ENCODE assay signal across 17 cellular contexts in genomic region chr11:85541683-85542082, GRCh38.
A peak's percentile ranks its signal among the peaks of the same experiment; 100 is the strongest.
DNase-seq lines count a peak whose midpoint lies in the region; ATAC-seq, FAIRE-seq and TF ChIP-seq lines count a peak whose summit lies in the region.
"Had no signal": no experiment of that assay in that cellular context is flagged by ENCODE, and none has a peak within 500 bp of the region (broad histone marks: within the 10 kb centered on the region; RNA-seq: fewer than 3 reads in every experiment).

No MANE protein-coding gene starts in this region.

- H3K79me2 ChIP-seq in neural progenitor cell (ENCODE audit: low read depth): no peaks in the 10 kb centered on the region

- H3K4me2 ChIP-seq in neural progenitor cell: no peak overlapping the region
- H3K4me2 ChIP-seq: BLaER1 treated with 17β-estradiol and CSF1 and Interleukin-3, amounts not matched to agents 10 nM and 100 nM had no signal

- CTCF ChIA-PET in A673 (lab: Charles Lee): no interaction called here

- H3K27ac Mint-ChIP-seq in endodermal cell: peak overlapping the region; percentile 62
- no peak overlapping the region for H3K27ac Mint-ChIP-seq in neural progenitor cell
- H3K27ac Mint-ChIP-seq: CD4-positive, CD25-positive, alpha-beta regulatory T cell; IgD-negative memory B cell had no signal

- no peak for FAIRE-seq in frontal cortex (lab: Jason Lieb, UNC)

- no peak for TF ChIP-seq CTCF in A673 (conservative IDR thresholded peaks at IDR 0.05; ENCODE audit: low read depth, low read length)
- no peak for TF ChIP-seq CTCF in endodermal cell (conservative IDR thresholded peaks at IDR 0.05)
- no peak for TF ChIP-seq CTCF in neural progenitor cell (IDR thresholded peaks at IDR 0.05)

- H3K36me3 ChIP-seq in A673 (ENCODE audit: insufficient read depth, low read length, poor library complexity, severe bottlenecking) (no peaks in the 10 kb centered on the region), HUES6 (ENCODE audit: control insufficient read depth, insufficient read depth, low read length) (no peaks in the 10 kb centered on the region), endodermal cell (ENCODE audit: control insufficient read depth, insufficient read depth, low read length) (no peaks in the 10 kb centered on the region), neural progenitor cell (no peaks in the 10 kb centered on the region)
- H3K36me3 ChIP-seq: BLaER1 treated with 17β-estradiol and CSF1 and Interleukin-3, amounts not matched to agents 10 nM and 100 nM; HAP-1 had no signal

- no peaks in the 10 kb centered on the region for H3F3A ChIP-seq in neural progenitor cell (ENCODE audit: low read depth)

- no peak overlapping the region for H3K27ac ChIP-seq in A673 (ENCODE audit: low read depth, low read length, poor library complexity, severe bottlenecking)
- H3K27ac ChIP-seq in HUES6 (ENCODE audit: low read depth, low read length): peak overlapping the region; percentile 81
- H3K27ac ChIP-seq in endodermal cell (ENCODE audit: low read depth, low read length): peak overlapping the region; percentile 9
- H3K27ac ChIP-seq in neural progenitor cell: peak overlapping the region; percentile 21
- H3K27ac ChIP-seq: BLaER1 treated with 17β-estradiol and CSF1 and Interleukin-3, amounts not matched to agents 10 nM and 100 nM; GM23248; HL-60 had no signal

- H3K27me3 ChIP-seq in A673 (replicated peaks; ENCODE audit: insufficient read depth, low read depth, low read length, poor library complexity) (no peaks in the 10 kb centered on the region), HUES6 (ENCODE audit: control insufficient read depth, insufficient read depth, low read length) (no peaks in the 10 kb centered on the region), endodermal cell (ENCODE audit: control insufficient read depth, insufficient read depth, low read length, poor library complexity, severe bottlenecking) (no peaks in the 10 kb centered on the region), neural progenitor cell (no peaks in the 10 kb centered on the region)
- H3K27me3 ChIP-seq: BLaER1 treated with 17β-estradiol and CSF1 and Interleukin-3, amounts not matched to agents 10 nM and 100 nM had no signal

- H3K36me3 Mint-ChIP-seq in endodermal cell (ENCODE audit: low read depth): no peaks in the 10 kb centered on the region
- H3K36me3 Mint-ChIP-seq in neural progenitor cell: no peaks in the 10 kb centered on the region
- H3K36me3 Mint-ChIP-seq: CD4-positive, CD25-positive, alpha-beta regulatory T cell had no signal

- peaks cover 9% of the 10 kb centered on the region for H3K4me1 ChIP-seq in A673 (ENCODE audit: insufficient read depth, low read length, poor library complexity, severe bottlenecking)
- H3K4me1 ChIP-seq in HUES6 (ENCODE audit: control insufficient read depth, insufficient read depth, low read length): peaks cover 28% of the 10 kb centered on the region
- peaks cover 7% of the 10 kb centered on the region for H3K4me1 ChIP-seq in endodermal cell (ENCODE audit: control insufficient read depth, insufficient read depth, low read length)
- peaks cover 15% of the 10 kb centered on the region for H3K4me1 ChIP-seq in neural progenitor cell
- H3K4me1 ChIP-seq: BLaER1 treated with 17β-estradiol and CSF1 and Interleukin-3, amounts not matched to agents 10 nM and 100 nM had no signal

- H3K27me3 Mint-ChIP-seq in endodermal cell (ENCODE audit: insufficient read depth) (no peaks in the 10 kb centered on the region), neural progenitor cell (ENCODE audit: insufficient read depth, low read depth) (peaks cover 4% of the 10 kb centered on the region)
- H3K27me3 Mint-ChIP-seq: CD4-positive, CD25-positive, alpha-beta regulatory T cell; IgD-negative memory B cell had no signal

- POLR2A ChIA-PET in A673 (lab: Charles Lee; ENCODE audit: low non-redundant PET): no interaction called here

- H3K9me3 ChIP-seq in A673 (ENCODE audit: low read depth, low read length, poor library complexity, severe bottlenecking) (no peaks in the 10 kb centered on the region), HUES6 (ENCODE audit: control insufficient read depth, insufficient read depth, low read depth, low read length) (no peaks in the 10 kb centered on the region), endodermal cell (ENCODE audit: control insufficient read depth, low read length) (no peaks in the 10 kb centered on the region), neural progenitor cell (ENCODE audit: low read depth) (no peaks in the 10 kb centered on the region)
- H3K9me3 ChIP-seq: HAP-1 had no signal

- no peak overlapping the region for H3K4me3 ChIP-seq in A673 (ENCODE audit: low read depth, low read length, poor library complexity, severe bottlenecking)
- H3K4me3 ChIP-seq in HUES6 (ENCODE audit: low read depth, low read length): no peak overlapping the region
- H3K4me3 ChIP-seq in endodermal cell (ENCODE audit: low read length): no peak overlapping the region
- H3K4me3 ChIP-seq in neural progenitor cell: no peak overlapping the region
- H3K4me3 ChIP-seq: BLaER1 treated with 17β-estradiol and CSF1 and Interleukin-3, amounts not matched to agents 10 nM and 100 nM; GM23248; HAP-1 had no signal

- no TSS peak for BruUV-seq in A673 (replicated peaks; lab: Mats Ljungman, UMichigan)

- H4K20me1 ChIP-seq in neural progenitor cell (ENCODE audit: low read depth): no peaks in the 10 kb centered on the region
- H4K20me1 ChIP-seq: BLaER1 treated with 17β-estradiol and CSF1 and Interleukin-3, amounts not matched to agents 10 nM and 100 nM had no signal

- no peak for ATAC-seq in activated CD4-positive, CD25-positive, alpha-beta regulatory T cell treated with anti-CD3 and anti-CD28 coated beads, Interleukin-2, amount 50 U/mL, for 24 hours

- intact Hi-C loops in A673 (cut with micrococcal nuclease; ENCODE audit: unreplicated experiment): no loop called here

- H3K9me3 Mint-ChIP-seq in endodermal cell: peaks cover 15% of the 10 kb centered on the region
- peaks cover 13% of the 10 kb centered on the region for H3K9me3 Mint-ChIP-seq in neural progenitor cell

- no peak overlapping the region for H3K4me3 Mint-ChIP-seq in endodermal cell
- H3K4me3 Mint-ChIP-seq in neural progenitor cell: no peak overlapping the region
- H3K4me3 Mint-ChIP-seq: CD4-positive, CD25-positive, alpha-beta regulatory T cell; IgD-negative memory B cell had no signal

- peaks cover 29% of the 10 kb centered on the region for H3K4me1 Mint-ChIP-seq in endodermal cell
- peaks cover 22% of the 10 kb centered on the region for H3K4me1 Mint-ChIP-seq in neural progenitor cell
- H3K4me1 Mint-ChIP-seq: CD4-positive, CD25-positive, alpha-beta regulatory T cell; IgD-negative memory B cell had no signal

- H3K9ac ChIP-seq in HUES6 (ENCODE audit: low read length) (no peak overlapping the region), endodermal cell (ENCODE audit: extremely low read depth, low read length, poor library complexity, severe bottlenecking) (no peak overlapping the region), neural progenitor cell (no peak overlapping the region)
- H3K9ac ChIP-seq: BLaER1 treated with 17β-estradiol and CSF1 and Interleukin-3, amounts not matched to agents 10 nM and 100 nM; GM23248 had no signal

- DNase-seq in A673 (ENCODE audit: low spot score): peak; percentile 25
- DNase-seq in endodermal cell: no peak
- DNase-seq in neural progenitor cell (ENCODE audit: low spot score): no peak
- DNase-seq in activated CD4-positive, alpha-beta T cell treated with anti-CD3 and anti-CD28 coated beads, Interleukin-2, amount 50 U/mL, for 4 hours: no peak
- DNase-seq in frontal cortex (ENCODE audit: low spot score in 2 of 2): no peak
- DNase-seq: 8988T; ACHN; Calu3; CD4-positive, CD25-positive, alpha-beta regulatory T cell; DMS 273 treated with DMSO at 0.1 percent for 48 hours; GM23248 had no signal

- H2AFZ ChIP-seq in neural progenitor cell (replicated peaks): peak overlapping the region; percentile 47
- H2AFZ ChIP-seq: GM23248 had no signal
